ENCODE assay signal across 2 cellular contexts in genomic region chr17:61946359-61946758, GRCh38.
TF ChIP-seq lines count a peak whose summit lies in the region.

No MANE protein-coding gene starts in this region.

TF ChIP-seq in liver, 16 proteins besides CTCF, POLR2A, EP300 and RAD21:
- no peak for TF ChIP-seq HNF4G (IDR thresholded peaks at IDR 0.05)
- no peak for TF ChIP-seq ATF3 (IDR thresholded peaks at IDR 0.05)
- TF ChIP-seq YY1 (IDR thresholded peaks at IDR 0.05): peak; percentile 38
- no peak for TF ChIP-seq GABPA (IDR thresholded peaks at IDR 0.05 in 1 of 2, conservative IDR thresholded peaks at IDR 0.05 in 1 of 2)
- TF ChIP-seq MAX (IDR thresholded peaks at IDR 0.05): no peak
- TF ChIP-seq HNF4A (conservative IDR thresholded peaks at IDR 0.05): peak; percentile 46 to 60
- no peak for TF ChIP-seq TAF1 (conservative IDR thresholded peaks at IDR 0.05)
- TF ChIP-seq ZBTB33 (IDR thresholded peaks at IDR 0.05): no peak
- peak in 1 of 2 donors; percentile 17 for TF ChIP-seq JUND (IDR thresholded peaks at IDR 0.05)
- TF ChIP-seq EGR1 (IDR thresholded peaks at IDR 0.05; ENCODE audit: low read depth in 2 of 2): no peak
- TF ChIP-seq RXRA (IDR thresholded peaks at IDR 0.05): peak; percentile 79 to 85
- TF ChIP-seq FOXA1 (IDR thresholded peaks at IDR 0.05): no peak
- TF ChIP-seq NR2F2 (IDR thresholded peaks at IDR 0.05): peak; percentile 27
- peak; percentile 40 for TF ChIP-seq SP1 (IDR thresholded peaks at IDR 0.05)
- peak; percentile 11 for TF ChIP-seq FOXA2 (IDR thresholded peaks at IDR 0.05)
- peak; percentile 73 for TF ChIP-seq REST (IDR thresholded peaks at IDR 0.05)

TF ChIP-seq in HepG2, 621 proteins besides CTCF, POLR2A, EP300 and RAD21:
- TF ChIP-seq FOXJ3 (CRISPR knock-in tag; IDR thresholded peaks at IDR 0.05; ENCODE audit: borderline replicate concordance) (no peak), GTF3A (CRISPR knock-in tag; conservative IDR thresholded peaks at IDR 0.05) (no peak), NR2F1 (CRISPR knock-in tag; IDR thresholded peaks at IDR 0.05) (no peak), ESRRA (CRISPR knock-in tag; IDR thresholded peaks at IDR 0.05; ENCODE audit: low read depth) (no peak), ZNF430 (CRISPR knock-in tag; IDR thresholded peaks at IDR 0.05) (no peak), ZSCAN20 (CRISPR knock-in tag; IDR thresholded peaks at IDR 0.05; ENCODE audit: borderline replicate concordance) (no peak), PCBP1 (IDR thresholded peaks at IDR 0.05; ENCODE audit: borderline replicate concordance, low read depth, low read length) (no peak), ZNF784 (CRISPR knock-in tag; IDR thresholded peaks at IDR 0.05; ENCODE audit: borderline replicate concordance) (no peak), ERF (CRISPR knock-in tag; IDR thresholded peaks at IDR 0.05) (no peak), FOSL1 (CRISPR knock-in tag; IDR thresholded peaks at IDR 0.05; ENCODE audit: borderline replicate concordance) (no peak), TOPORS (CRISPR knock-in tag; IDR thresholded peaks at IDR 0.05) (no peak), SAP130 (CRISPR knock-in tag; IDR thresholded peaks at IDR 0.05; ENCODE audit: low read depth) (no peak), TCF7L2 (IDR thresholded peaks at IDR 0.05; ENCODE audit: low read depth, low read length) (no peak), NR0B2 (CRISPR knock-in tag; IDR thresholded peaks at IDR 0.05) (no peak), TERF1 (CRISPR knock-in tag; IDR thresholded peaks at IDR 0.05) (no peak), ZSCAN31 (CRISPR knock-in tag; IDR thresholded peaks at IDR 0.05; ENCODE audit: low read depth) (no peak), ZNF101 (CRISPR knock-in tag; IDR thresholded peaks at IDR 0.05; ENCODE audit: borderline replicate concordance, low read depth) (no peak), ZXDC (CRISPR knock-in tag; IDR thresholded peaks at IDR 0.05) (no peak), HMGXB4 (CRISPR knock-in tag; IDR thresholded peaks at IDR 0.05; ENCODE audit: borderline replicate concordance in 1 of 2, low read depth in 1 of 2) (no peak), ZNF687 (CRISPR knock-in tag; IDR thresholded peaks at IDR 0.05) (no peak)
